25 cellular contexts compared by ENCODE assay signal in genomic region chr9:110106698-110107097, GRCh38.
DNase-seq lines count a peak whose midpoint lies in the region; ATAC-seq and TF ChIP-seq lines count a peak whose summit lies in the region.
"Had no signal": no experiment of that assay in that cellular context is flagged by ENCODE, and none has a peak within 500 bp of the region (broad histone marks: within the 10 kb centered on the region; RNA-seq: fewer than 3 reads in every experiment).

No MANE protein-coding gene starts in this region.

- no peaks in the 10 kb centered on the region for H3K36me3 Mint-ChIP-seq in endodermal cell (ENCODE audit: low read depth)
- H3K36me3 Mint-ChIP-seq: immature natural killer cell had no signal

- in situ Hi-C loops in GM23248 (cut with MboI), result no loop called here

- ATAC-seq in GM21381 (IDR thresholded peaks at IDR 0.05; ENCODE audit: unreplicated experiment), result no peak
- ATAC-seq: left lung, mucosa of descending colon, psoas muscle, T-cell had no signal

- H3K9me3 ChIP-seq in GM23248 (ENCODE audit: low read depth) (no peaks in the 10 kb centered on the region), endodermal cell (ENCODE audit: control insufficient read depth, low read length) (no peaks in the 10 kb centered on the region), osteoblast (ENCODE audit: low read depth, low read length) (no peaks in the 10 kb centered on the region), right atrium auricular region (no peaks in the 10 kb centered on the region)
- H3K9me3 ChIP-seq: left lung, mucosa of descending colon, Peyer's patch, psoas muscle had no signal

- DNase-seq in GM23248 (no peak), NCI-H748 (lab: John Stamatoyannopoulos, UW; ENCODE audit: unreplicated experiment) (peak; percentile 90), endodermal cell (no peak), osteoblast (ENCODE audit: insufficient read length, low spot score, missing footprints) (no peak), SK-N-DZ (ENCODE audit: low spot score) (no peak), NCI-H510A (lab: John Stamatoyannopoulos, UW) (no peak), right atrium auricular region (ENCODE audit: low spot score) (no peak)
- DNase-seq: activated gamma-delta T cell; activated T-cell treated with anti-CD3 and anti-CD28 coated beads, Interleukin-2, amount 50 U/mL, for 1 hour; CD4-positive, alpha-beta T cell; cerebellar nuclear complex; DMS153; GF-D8; immature natural killer cell; left lung; mucosa of descending colon; NCI-H1092 treated with DMSO at 0.1 percent for 48 hours; NCI-H2029 treated with DMSO at 0.1 percent for 48 hours; NCI-H446 treated with DMSO at 0.1 percent for 48 hours; Peyer's patch; psoas muscle; SIG-M5; T-cell had no signal

- H3K4me3 ChIP-seq in GM23248 (no peak overlapping the region), endodermal cell (ENCODE audit: low read length) (peak overlapping the region; percentile 12), osteoblast (ENCODE audit: insufficient read depth, low read length) (no peak overlapping the region), right atrium auricular region (no peak overlapping the region)
- H3K4me3 ChIP-seq: left lung, mucosa of descending colon, Peyer's patch, psoas muscle had no signal

- H3K79me2 ChIP-seq in GM23248 (ENCODE audit: insufficient read depth) (peaks cover 100% of the 10 kb centered on the region), osteoblast (ENCODE audit: insufficient read depth, low read length) (peaks cover 100% of the 10 kb centered on the region)

- H3K27me3 Mint-ChIP-seq in endodermal cell (ENCODE audit: insufficient read depth), result no peaks in the 10 kb centered on the region
- H3K27me3 Mint-ChIP-seq: CD4-positive, alpha-beta T cell; T-cell had no signal

- no peak for TF ChIP-seq CTCF in endodermal cell (conservative IDR thresholded peaks at IDR 0.05)
- TF ChIP-seq CTCF in osteoblast (IDR thresholded peaks at IDR 0.05; ENCODE audit: extremely low read depth, low read depth, low read length), result no peak
- no peak for TF ChIP-seq CTCF in right atrium auricular region (IDR thresholded peaks at IDR 0.05)

- no peaks in the 10 kb centered on the region for H3K9me3 Mint-ChIP-seq in endodermal cell
- H3K9me3 Mint-ChIP-seq: CD4-positive, alpha-beta T cell; immature natural killer cell; T-cell; type B pancreatic cell had no signal

- no peaks in the 10 kb centered on the region for H3K9me2 ChIP-seq in GM23248 (ENCODE audit: insufficient read depth)

- H3K4me1 Mint-ChIP-seq in endodermal cell, result peaks cover 51% of the 10 kb centered on the region
- H3K4me1 Mint-ChIP-seq: immature natural killer cell had no signal

- H3K27ac ChIP-seq in GM23248 (peak overlapping the region; percentile 12; the same call in 1 of the 2 replicates), endodermal cell (ENCODE audit: low read depth, low read length) (no peak overlapping the region), osteoblast (ENCODE audit: low read depth, low read length) (peak overlapping the region; percentile 88), right atrium auricular region (no peak overlapping the region)
- H3K27ac ChIP-seq: left lung, Peyer's patch, psoas muscle had no signal

- H4K20me1 ChIP-seq in GM23248 (ENCODE audit: insufficient read depth) (peaks cover 27% of the 10 kb centered on the region; the same call in 1 of the 2 replicates), osteoblast (ENCODE audit: insufficient read depth, low read length) (peaks cover 41% of the 10 kb centered on the region)

- H3K9ac ChIP-seq in GM23248 (no peak overlapping the region), endodermal cell (ENCODE audit: extremely low read depth, low read length, poor library complexity, severe bottlenecking) (no peak overlapping the region)

- H3K27me3 ChIP-seq in GM23248 (replicated peaks; ENCODE audit: insufficient read depth), result no peaks in the 10 kb centered on the region
- H3K27me3 ChIP-seq in endodermal cell (ENCODE audit: control insufficient read depth, insufficient read depth, low read length, poor library complexity, severe bottlenecking), result no peaks in the 10 kb centered on the region
- H3K27me3 ChIP-seq in osteoblast (ENCODE audit: insufficient read depth, low read length), result no peaks in the 10 kb centered on the region
- no peaks in the 10 kb centered on the region for H3K27me3 ChIP-seq in right atrium auricular region
- H3K27me3 ChIP-seq: left lung, Peyer's patch had no signal

- no peak overlapping the region for H2AFZ ChIP-seq in GM23248
- H2AFZ ChIP-seq in osteoblast (ENCODE audit: low read length), result no peak overlapping the region

- H3K4me1 ChIP-seq in GM23248 (ENCODE audit: insufficient read depth) (peaks cover 32% of the 10 kb centered on the region), endodermal cell (ENCODE audit: control insufficient read depth, insufficient read depth, low read length) (peaks cover 21% of the 10 kb centered on the region), osteoblast (ENCODE audit: insufficient read depth, low read length) (peaks cover 38% of the 10 kb centered on the region), right atrium auricular region (peaks cover 0 to 50% of the 10 kb centered on the region in 2 donors)
- H3K4me1 ChIP-seq: psoas muscle had no signal

- no peak overlapping the region for H3K4me3 Mint-ChIP-seq in endodermal cell
- H3K4me3 Mint-ChIP-seq: CD4-positive, alpha-beta T cell; immature natural killer cell; T-cell; type B pancreatic cell had no signal

- peaks cover 16% of the 10 kb centered on the region; the same call in 1 of the 2 replicates for H3K36me3 ChIP-seq in GM23248 (ENCODE audit: low read depth)
- H3K36me3 ChIP-seq in endodermal cell (ENCODE audit: control insufficient read depth, insufficient read depth, low read length), result no peaks in the 10 kb centered on the region
- peaks cover 11% of the 10 kb centered on the region for H3K36me3 ChIP-seq in osteoblast (ENCODE audit: insufficient read depth, low read length)
- no peaks in the 10 kb centered on the region for H3K36me3 ChIP-seq in right atrium auricular region
- H3K36me3 ChIP-seq: left lung, Peyer's patch had no signal

- 91 to 96% methylated on average over 2 of the region's 2 CpGs for WGBS in GM23248 (ENCODE audit: low coverage in 1 of 2, low lambda C conversion rate in 2 of 2, missing lambda C conversion rate in 2 of 2), 2 experiments
- WGBS in endodermal cell (ENCODE audit: insufficient coverage in 1 of 2, insufficient read length in 1 of 2), 2 experiments, result 40 to 63% methylated on average over 1 to 2 of the region's 2 CpGs

- no peak overlapping the region for H3K27ac Mint-ChIP-seq in endodermal cell
- H3K27ac Mint-ChIP-seq: CD4-positive, alpha-beta T cell; immature natural killer cell; T-cell; type B pancreatic cell had no signal

- peaks cover 38% of the 10 kb centered on the region for H3F3A ChIP-seq in GM23248 (ENCODE audit: insufficient read depth)

- H3K4me2 ChIP-seq in GM23248 (ENCODE audit: unreplicated experiment) (no peak overlapping the region), osteoblast (ENCODE audit: insufficient read depth, low read length) (no peak overlapping the region)

Comparison
In these comparisons a context has a peak if more than half of its experiments do, and no peak if none do; other contexts are left out.
1. H3K27ac ChIP-seq: peak in GM23248 (single experiment) and osteoblast (single experiment); none in endodermal cell (single experiment) and right atrium auricular region (0 of 2).